7 cellular contexts compared by ENCODE assay signal in genomic region chr12:103957865-103958388, GRCh38. TPM values are rescaled to one million over a fixed set of nuclear protein-coding genes. Genes with fewer than 3 reads are reported as not detected.
DNase-seq lines count a peak whose midpoint lies in the region; ATAC-seq and TF ChIP-seq lines count a peak whose summit lies in the region.

No MANE protein-coding gene starts in this region.

- H3K9me3 ChIP-seq in iPS DF 6.9 (ENCODE audit: control insufficient read depth, insufficient read depth, low read length) = no peaks in the 10 kb centered on the region

- ATAC-seq in activated B cell treated with CpG ODN at 0.5 μM for 24 hours (ENCODE audit: low read depth) = no peak
- no peak for ATAC-seq in stimulated activated naive CD8-positive, alpha-beta T cell treated with anti-CD3 and anti-CD28 coated beads, Interleukin-15, amount 100 ng/mL, for 72 hours
- no peak for ATAC-seq in GM18907 (IDR thresholded peaks at IDR 0.05; ENCODE audit: unreplicated experiment)

- peaks cover 4% of the 10 kb centered on the region; the same call in 1 of the 2 replicates for H3K36me3 ChIP-seq in iPS DF 6.9 (ENCODE audit: control insufficient read depth, insufficient read depth, low read length)

- H3K27ac ChIP-seq in iPS DF 6.9 (ENCODE audit: low read length) = no peak overlapping the region

- WGBS in iPS DF 6.9 (ENCODE audit: insufficient coverage, insufficient read length) = no CpG with 5 or more reads among the region's 7 CpGs

- CTCF ChIA-PET in activated B cell treated with CpG ODN at 0.5 μM for 24 hours (lab: Charles Lee) = no interaction called here

- POLR2A ChIA-PET in activated B cell treated with CpG ODN at 0.5 μM for 24 hours (lab: Charles Lee) = interaction anchor here (0.8 to 8.5 kb wide), 4 partner anchors 8 to 30 kb away, joined by 4 to 143 read pairs (median 42); partner anchors contain the start of genes HSP90B1 and TDG

- intact Hi-C loops in activated B cell treated with CpG ODN at 0.5 μM for 24 hours (cut with micrococcal nuclease) = loop anchor here (1.0 kb wide), 3 partner anchors 7 to 106 kb away; partner anchors contain the start of genes HCFC2, HSP90B1 and TDG

- H3K27ac Mint-ChIP-seq in HFFc6 (peak overlapping the region; percentile 98), activated B cell treated with CpG ODN at 0.5 μM for 24 hours (peak overlapping the region; percentile 97)
- peak overlapping the region; percentile 98 for H3K27ac Mint-ChIP-seq in stimulated activated naive CD8-positive, alpha-beta T cell treated with anti-CD3 and anti-CD28 coated beads, Interleukin-15, amount 100 ng/mL, for 72 hours

- no peak for TF ChIP-seq CTCF in HFFc6 (IDR thresholded peaks at IDR 0.05)
- TF ChIP-seq CTCF in activated B cell treated with CpG ODN at 0.5 μM for 24 hours (IDR thresholded peaks at IDR 0.05) = no peak

- peak overlapping the region; percentile 62; the same call in 1 of the 2 replicates for H3K4me3 ChIP-seq in iPS DF 6.9 (ENCODE audit: low read length)

- DNase-seq in HFFc6 (no peak), activated B cell treated with CpG ODN at 0.5 μM for 24 hours (no peak), iPS DF 6.9 (ENCODE audit: low read depth, low spot score) (no peak), NOMO-1 (lab: John Stamatoyannopoulos, UW; ENCODE audit: unreplicated experiment in 2 of 2) (no peak), SW480 (ENCODE audit: low spot score) (no peak)
- DNase-seq in stimulated activated naive CD8-positive, alpha-beta T cell treated with anti-CD3 and anti-CD28 coated beads, Interleukin-15, amount 100 ng/mL, for 72 hours = no peak

- H3K9me3 Mint-ChIP-seq in HFFc6 = no peaks in the 10 kb centered on the region
- H3K9me3 Mint-ChIP-seq in activated B cell treated with CpG ODN at 0.5 μM for 24 hours = no peaks in the 10 kb centered on the region
- H3K9me3 Mint-ChIP-seq in stimulated activated naive CD8-positive, alpha-beta T cell treated with anti-CD3 and anti-CD28 coated beads, Interleukin-15, amount 100 ng/mL, for 72 hours = no peaks in the 10 kb centered on the region

- no peaks in the 10 kb centered on the region for H3K27me3 ChIP-seq in iPS DF 6.9 (ENCODE audit: control insufficient read depth, insufficient read depth, low read length)

- peaks cover 53% of the 10 kb centered on the region for H3K4me1 Mint-ChIP-seq in HFFc6 (ENCODE audit: low read depth)
- peaks cover 29% of the 10 kb centered on the region for H3K4me1 Mint-ChIP-seq in activated B cell treated with CpG ODN at 0.5 μM for 24 hours
- H3K4me1 Mint-ChIP-seq in stimulated activated naive CD8-positive, alpha-beta T cell treated with anti-CD3 and anti-CD28 coated beads, Interleukin-15, amount 100 ng/mL, for 72 hours = peaks cover 49% of the 10 kb centered on the region

- H3K27me3 Mint-ChIP-seq in HFFc6 (ENCODE audit: insufficient read depth) (no peaks in the 10 kb centered on the region), activated B cell treated with CpG ODN at 0.5 μM for 24 hours (no peaks in the 10 kb centered on the region)
- no peaks in the 10 kb centered on the region for H3K27me3 Mint-ChIP-seq in stimulated activated naive CD8-positive, alpha-beta T cell treated with anti-CD3 and anti-CD28 coated beads, Interleukin-15, amount 100 ng/mL, for 72 hours

- no peaks in the 10 kb centered on the region for H3K4me1 ChIP-seq in iPS DF 6.9 (ENCODE audit: control insufficient read depth, insufficient read depth, low read length)

- H3K4me3 Mint-ChIP-seq in HFFc6 (peak overlapping the region; percentile 98), activated B cell treated with CpG ODN at 0.5 μM for 24 hours (peak overlapping the region; percentile 99)
- H3K4me3 Mint-ChIP-seq in stimulated activated naive CD8-positive, alpha-beta T cell treated with anti-CD3 and anti-CD28 coated beads, Interleukin-15, amount 100 ng/mL, for 72 hours = peak overlapping the region; percentile 87 to 91

- H3K36me3 Mint-ChIP-seq in HFFc6 (ENCODE audit: low read depth) (peaks cover 9% of the 10 kb centered on the region), activated B cell treated with CpG ODN at 0.5 μM for 24 hours (ENCODE audit: low read depth) (peaks cover 14% of the 10 kb centered on the region)

RNA-seq across cellular contexts. Expression of gene TDG, which starts 7.7 kb away (rescaled TPM):
- 10 to 100 TPM; 13.9 to 19.7 (median 16.0) TPM for total RNA-seq in HFFc6 (2021; fragmentation: NEBNext Ultra II Directional; extraction: Animal tissue kit (Norgen Biotek cat#: 25700))
- total RNA-seq in activated B cell treated with CpG ODN at 0.5 μM for 24 hours = 31.5 and 34.2 TPM in 2 replicates

RNA-seq across cellular contexts. Expression of gene HSP90B1, which starts 27.7 kb away (rescaled TPM):
- 1,000 to 10,000 TPM; 1,001 to 1,318 (median 1,069) TPM for total RNA-seq in HFFc6 (2021; fragmentation: NEBNext Ultra II Directional; extraction: Animal tissue kit (Norgen Biotek cat#: 25700))
- 346 and 368 TPM in 2 replicates for total RNA-seq in activated B cell treated with CpG ODN at 0.5 μM for 24 hours
